29 cellular contexts compared by ENCODE assay signal in genomic region chr9:97396256-97396655, GRCh38.
"Had no signal": no experiment of that assay in that cellular context is flagged by ENCODE, and none has a peak within 500 bp of the region (broad histone marks: within the 10 kb centered on the region; RNA-seq: fewer than 3 reads in every experiment).

No MANE protein-coding gene starts in this region.

- DNase-seq: stimulated activated CD4-positive, alpha-beta T cell treated with anti-CD3 and anti-CD28 coated beads, Interleukin-2, amount 100 ng/mL, for 48 hours; stimulated activated CD4-positive, alpha-beta T cell treated with anti-CD3 and anti-CD28 coated beads, Interleukin-4, amount 100 ng/mL, for 1 hour; stimulated activated CD4-positive, alpha-beta T cell treated with anti-CD3 and anti-CD28 coated beads, Interleukin-4, amount 100 ng/mL, for 24 hours; stimulated activated CD4-positive, alpha-beta T cell treated with anti-CD3 and anti-CD28 coated beads, Interleukin-4, amount 100 ng/mL, for 4 hours; stimulated activated CD8-positive, alpha-beta memory T cell treated with anti-CD3 and anti-CD28 coated beads, Interleukin-4, amount 100 ng/mL, for 48 hours; stimulated activated naive B cell treated with anti-CD40 and anti-IgM and Interleukin-4, amounts not matched to agents 10 μg/mL and 1 μg/mL and 100 μg/mL, for 72 hours; stimulated activated naive CD4-positive, alpha-beta T cell; stimulated activated naive CD4-positive, alpha-beta T cell treated with Interleukin-2 at 50 U/mL for 16 hours; stimulated activated naive CD8-positive, alpha-beta T cell treated with anti-CD3 and anti-CD28 coated beads, Interleukin-15, amount 100 ng/mL, for 72 hours; stimulated activated naive CD8-positive, alpha-beta T cell treated with anti-CD3 and anti-CD28 coated beads, Interleukin-15, Interleukin-2, amounts not matched to agents 100 U/mL and 50 U/mL, for 24 hours; stomach; substantia nigra; testis; thyroid gland; tibial artery; transverse colon; trophoblast cell; upper lobe of left lung; upper lobe of right lung; uterus had no signal

- FAIRE-seq: urothelium cell line had no signal

- H3K36me3 ChIP-seq: stomach, suprapubic skin, thoracic aorta, thyroid gland, tibial artery, tibial nerve, transverse colon, upper lobe of left lung, upper lobe of right lung, uterus, vagina had no signal

- H3K4me3 Mint-ChIP-seq: stimulated activated effector memory CD8-positive, alpha-beta T cell treated with anti-CD3 and anti-CD28 coated beads, Interleukin-12 subunit alpha, Interleukin-12 subunit beta, amount 100 ng/mL, for 72 hours; stimulated activated memory B cell treated with anti-CD40 and anti-IgM and Interleukin-4, amounts not matched to agents 10 μg/mL and 1 μg/mL and 100 μg/mL, for 72 hours; stimulated activated naive B cell treated with anti-CD40 and anti-IgM and Interleukin-4, amounts not matched to agents 10 μg/mL and 1 μg/mL and 100 μg/mL, for 72 hours; stimulated activated naive CD8-positive, alpha-beta T cell treated with anti-CD3 and anti-CD28 coated beads, Interleukin-15, amount 100 ng/mL, for 72 hours; stimulated activated naive CD8-positive, alpha-beta T cell treated with anti-CD3 and anti-CD28 coated beads, Interleukin-15, Interleukin-2, amounts not matched to agents 100 ng/mL and 50 ng/mL, for 24 hours; type B pancreatic cell had no signal

- H3K27me3 ChIP-seq: stomach, suprapubic skin, testis, thyroid gland, tibial nerve, transverse colon, upper lobe of left lung, upper lobe of right lung, uterus, vagina had no signal

- H3K27ac Mint-ChIP-seq: stimulated activated memory B cell treated with anti-CD40 and anti-IgM and Interleukin-4, amounts not matched to agents 10 μg/mL and 1 μg/mL and 100 μg/mL, for 72 hours; stimulated activated naive B cell treated with anti-CD40 and anti-IgM and Interleukin-4, amounts not matched to agents 10 μg/mL and 1 μg/mL and 100 μg/mL, for 72 hours; stimulated activated naive CD8-positive, alpha-beta T cell treated with anti-CD3 and anti-CD28 coated beads, Interleukin-15, Interleukin-2, amounts not matched to agents 100 ng/mL and 50 ng/mL, for 24 hours; type B pancreatic cell had no signal

- H3K27me3 Mint-ChIP-seq: type B pancreatic cell had no signal

- H3K27ac ChIP-seq: stomach, suprapubic skin, testis, thoracic aorta, thyroid gland, tibial artery, tibial nerve, transverse colon, upper lobe of left lung, upper lobe of right lung, uterus, vagina had no signal

- H3K9me3 ChIP-seq: stomach, suprapubic skin, testis, thoracic aorta, thyroid gland, tibial artery, tibial nerve, transverse colon, upper lobe of left lung, upper lobe of right lung, uterus, vagina had no signal

- H3K4me3 ChIP-seq: stomach, suprapubic skin, testis, thoracic aorta, thyroid gland, tibial artery, tibial nerve, transverse colon, upper lobe of left lung, upper lobe of right lung, uterus, vagina had no signal

- H3K9me3 Mint-ChIP-seq: stimulated activated effector memory CD8-positive, alpha-beta T cell treated with anti-CD3 and anti-CD28 coated beads, Interleukin-12 subunit alpha, Interleukin-12 subunit beta, amount 100 ng/mL, for 72 hours; stimulated activated naive CD8-positive, alpha-beta T cell treated with anti-CD3 and anti-CD28 coated beads, Interleukin-15, amount 100 ng/mL, for 72 hours; stimulated activated naive CD8-positive, alpha-beta T cell treated with anti-CD3 and anti-CD28 coated beads, Interleukin-15, Interleukin-2, amounts not matched to agents 100 ng/mL and 50 ng/mL, for 24 hours; type B pancreatic cell had no signal

- H3K4me1 ChIP-seq: suprapubic skin, thyroid gland, tibial artery, tibial nerve, upper lobe of right lung, uterus, vagina had no signal

- H3K36me3 Mint-ChIP-seq: stimulated activated effector memory CD8-positive, alpha-beta T cell treated with anti-CD3 and anti-CD28 coated beads, Interleukin-12 subunit alpha, Interleukin-12 subunit beta, amount 100 ng/mL, for 72 hours; stimulated activated memory B cell treated with anti-CD40 and anti-IgM and Interleukin-4, amounts not matched to agents 10 μg/mL and 1 μg/mL and 100 μg/mL, for 72 hours; type B pancreatic cell had no signal
